In the genomic region with DNA sequence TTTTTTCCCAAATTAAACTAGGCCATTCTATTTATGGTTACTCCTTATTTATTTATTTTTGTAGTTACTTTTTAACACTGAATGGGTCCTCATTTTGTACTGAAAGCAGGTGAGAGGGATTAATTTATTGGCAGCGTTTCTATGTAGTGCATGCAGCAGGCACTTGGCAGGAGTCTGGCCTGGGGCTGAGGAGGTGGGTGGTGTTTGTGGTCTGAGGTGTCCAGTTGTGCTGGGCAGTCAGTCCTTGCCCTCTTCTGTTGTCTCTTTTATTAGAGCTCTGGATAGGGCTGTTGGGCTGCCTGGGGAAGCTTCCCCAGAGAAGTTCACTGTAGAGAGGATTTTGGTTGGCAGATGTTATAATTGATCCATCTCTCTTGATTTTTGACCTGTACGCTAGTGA, we compare ENCODE assay signal across 1 cellular context.
TF ChIP-seq lines count a peak whose summit lies in the region.

No MANE protein-coding gene starts in this region.

TF ChIP-seq in SK-N-SH treated with all-trans-retinoic acid at 6 μM for 48 hours, 23 proteins besides CTCF, POLR2A, EP300 and RAD21 (continued from another document):
- no peak for TF ChIP-seq TSHZ2 (CRISPR knock-in tag; IDR thresholded peaks at IDR 0.05)
- no peak for TF ChIP-seq SNAI2 (CRISPR knock-in tag; IDR thresholded peaks at IDR 0.05)
- TF ChIP-seq ARNTL (CRISPR knock-in tag; IDR thresholded peaks at IDR 0.05; ENCODE audit: borderline replicate concordance, low read depth), result no peak
- TF ChIP-seq BACH2 (CRISPR knock-in tag; IDR thresholded peaks at IDR 0.05; ENCODE audit: borderline replicate concordance), result no peak
- no peak for TF ChIP-seq CSRNP3 (CRISPR knock-in tag; IDR thresholded peaks at IDR 0.05)
- no peak for TF ChIP-seq ZC3H10 (CRISPR knock-in tag; IDR thresholded peaks at IDR 0.05)
- TF ChIP-seq, protein P1, sequence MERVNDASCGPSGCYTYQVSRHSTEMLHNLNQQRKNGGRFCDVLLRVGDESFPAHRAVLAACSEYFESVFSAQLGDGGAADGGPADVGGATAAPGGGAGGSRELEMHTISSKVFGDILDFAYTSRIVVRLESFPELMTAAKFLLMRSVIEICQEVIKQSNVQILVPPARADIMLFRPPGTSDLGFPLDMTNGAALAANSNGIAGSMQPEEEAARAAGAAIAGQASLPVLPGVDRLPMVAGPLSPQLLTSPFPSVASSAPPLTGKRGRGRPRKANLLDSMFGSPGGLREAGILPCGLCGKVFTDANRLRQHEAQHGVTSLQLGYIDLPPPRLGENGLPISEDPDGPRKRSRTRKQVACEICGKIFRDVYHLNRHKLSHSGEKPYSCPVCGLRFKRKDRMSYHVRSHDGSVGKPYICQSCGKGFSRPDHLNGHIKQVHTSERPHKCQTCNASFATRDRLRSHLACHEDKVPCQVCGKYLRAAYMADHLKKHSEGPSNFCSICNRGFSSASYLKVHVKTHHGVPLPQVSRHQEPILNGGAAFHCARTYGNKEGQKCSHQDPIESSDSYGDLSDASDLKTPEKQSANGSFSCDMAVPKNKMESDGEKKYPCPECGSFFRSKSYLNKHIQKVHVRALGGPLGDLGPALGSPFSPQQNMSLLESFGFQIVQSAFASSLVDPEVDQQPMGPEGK (CRISPR knock-in tag; IDR thresholded peaks at IDR 0.05; ENCODE audit: borderline replicate concordance), result no peak
- no peak for TF ChIP-seq POU6F1 (CRISPR knock-in tag; IDR thresholded peaks at IDR 0.05; ENCODE audit: borderline replicate concordance, low read depth)
- TF ChIP-seq PPARA (CRISPR knock-in tag; IDR thresholded peaks at IDR 0.05; ENCODE audit: borderline replicate concordance), result no peak
- TF ChIP-seq CSDC2 (CRISPR knock-in tag; IDR thresholded peaks at IDR 0.05), result no peak
- no peak for TF ChIP-seq RARB (CRISPR knock-in tag; IDR thresholded peaks at IDR 0.05)
